20 cellular contexts compared by ENCODE assay signal in the genomic region with DNA sequence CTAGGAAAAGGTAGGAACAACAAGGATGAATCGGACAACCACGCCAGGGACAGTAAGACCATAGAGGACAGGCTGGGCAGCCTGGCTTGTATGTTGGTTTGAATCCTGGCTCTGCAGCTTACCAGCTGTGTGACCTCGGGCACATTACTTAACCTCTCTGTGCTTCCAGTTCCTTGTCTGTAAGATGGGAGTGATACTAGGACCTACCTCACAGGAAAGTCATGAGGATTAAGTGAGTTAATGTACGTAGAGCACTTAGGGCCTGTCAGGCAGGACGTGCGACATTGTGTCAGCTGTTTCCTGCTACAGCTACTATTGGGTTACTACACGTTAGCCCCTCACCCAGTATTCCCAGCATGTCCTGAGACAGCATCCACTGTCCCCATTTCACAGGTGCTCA. TPM values are rescaled to one million over a fixed set of nuclear protein-coding genes. Genes with fewer than 3 reads are reported as not detected.
DNase-seq lines count a peak whose midpoint lies in the region; ATAC-seq and TF ChIP-seq lines count a peak whose summit lies in the region.
"Had no signal": no experiment of that assay in that cellular context is flagged by ENCODE, and none has a peak within 500 bp of the region (broad histone marks: within the 10 kb centered on the region; RNA-seq: fewer than 3 reads in every experiment).

No MANE protein-coding gene starts in this region.

- TF ChIP-seq CTCF in colonic mucosa (IDR thresholded peaks at IDR 0.05) = no peak

- H3K27me3 ChIP-seq in colonic mucosa (no peaks in the 10 kb centered on the region), mucosa of rectum (ENCODE audit: control insufficient read depth in 2 of 2, insufficient read depth in 2 of 2, low read length in 2 of 2) (no peaks in the 10 kb centered on the region)
- H3K27me3 ChIP-seq: ovary, thyroid gland had no signal

- H3K36me3 ChIP-seq in colonic mucosa (peaks cover 19% of the 10 kb centered on the region), mucosa of rectum (ENCODE audit: control insufficient read depth in 2 of 2, insufficient read depth in 2 of 2, low read length in 2 of 2) (peaks cover 69 to 76% of the 10 kb centered on the region in 2 donors), urinary bladder (ENCODE audit: insufficient read depth) (peaks cover 2% of the 10 kb centered on the region)
- H3K36me3 ChIP-seq: ovary had no signal

- peak overlapping the region; percentile 69 for H3K27ac Mint-ChIP-seq in activated naive CD8-positive, alpha-beta T cell
- H3K27ac Mint-ChIP-seq in activated naive CD8-positive, alpha-beta T cell treated with anti-CD3 and anti-CD28 coated beads, Interleukin-2, amount 50 U/mL, for 24 hours = no peak overlapping the region
- H3K27ac Mint-ChIP-seq in activated CD4-positive, alpha-beta T cell treated with anti-CD3 and anti-CD28 coated beads, Interleukin-2, amount 10 ng/mL, durations not matched to agents 24 days and 14 days = no peak overlapping the region
- H3K27ac Mint-ChIP-seq: CD4-positive, alpha-beta T cell; T-helper 1 cell treated with Interleukin-12 subunit alpha and Interleukin-12 subunit beta and Interleukin-4 antibody, amounts not matched to agents 30 μg/mL and 1 μg/mL, for 36 hours had no signal

- intact Hi-C loops in colonic mucosa (cut with DNase I) = loop anchor here (5.0 kb wide), 1 partner anchor 38 kb away; no protein-coding TSS in a partner anchor
- intact Hi-C loops in activated CD4-positive, alpha-beta T cell treated with anti-CD3 and anti-CD28 coated beads, Interleukin-2, amount 10 ng/mL, durations not matched to agents 24 days and 14 days (cut with micrococcal nuclease) = no loop called here

- no peak overlapping the region for H3K9ac ChIP-seq in colonic mucosa (ENCODE audit: low read depth in 2 of 2, low read length in 2 of 2)
- H3K9ac ChIP-seq in mucosa of rectum (ENCODE audit: low read depth in 1 of 2, low read length in 2 of 2) = peak overlapping the region in 1 of 2 donors; percentile 21
- H3K9ac ChIP-seq: KMS-11 had no signal

- no peaks in the 10 kb centered on the region for H3K9me3 Mint-ChIP-seq in activated naive CD8-positive, alpha-beta T cell (ENCODE audit: low read depth)
- H3K9me3 Mint-ChIP-seq in activated naive CD8-positive, alpha-beta T cell treated with anti-CD3 and anti-CD28 coated beads, Interleukin-2, amount 50 U/mL, for 24 hours = no peaks in the 10 kb centered on the region
- H3K9me3 Mint-ChIP-seq in activated CD4-positive, alpha-beta T cell treated with anti-CD3 and anti-CD28 coated beads, Interleukin-2, amount 10 ng/mL, durations not matched to agents 24 days and 14 days = no peaks in the 10 kb centered on the region
- H3K9me3 Mint-ChIP-seq: CD4-positive, alpha-beta T cell; dendritic cell treated with granulocyte-macrophage colony-stimulating factor and Interleukin-4, amounts not matched to agents 40 ng/mL and 50 ng/mL, for 4 days; T-helper 1 cell treated with Interleukin-12 subunit alpha and Interleukin-12 subunit beta and Interleukin-4 antibody, amounts not matched to agents 30 μg/mL and 1 μg/mL, for 36 hours had no signal

- no peak for ATAC-seq in activated naive CD8-positive, alpha-beta T cell treated with anti-CD3 and anti-CD28 coated beads, Interleukin-2, amount 50 U/mL, for 24 hours
- ATAC-seq in GM21528 (IDR thresholded peaks at IDR 0.05; ENCODE audit: low FRiP score, unreplicated experiment) (no peak), HG03095 (IDR thresholded peaks at IDR 0.05; ENCODE audit: unreplicated experiment) (no peak)

- no peaks in the 10 kb centered on the region for H3K9me3 ChIP-seq in colonic mucosa
- no peaks in the 10 kb centered on the region for H3K9me3 ChIP-seq in mucosa of rectum (ENCODE audit: control insufficient read depth in 2 of 2, low read length in 2 of 2)
- H3K9me3 ChIP-seq: ovary, thyroid gland had no signal

- WGBS in urinary bladder = 93% methylated on average over 7 of the region's 7 CpGs

- peaks cover 16% of the 10 kb centered on the region for H3K4me1 ChIP-seq in colonic mucosa
- peaks cover 10 to 30% of the 10 kb centered on the region in 2 donors for H3K4me1 ChIP-seq in mucosa of rectum (ENCODE audit: control insufficient read depth in 2 of 2, insufficient read depth in 2 of 2, low read length in 2 of 2)
- no peaks in the 10 kb centered on the region for H3K4me1 ChIP-seq in urinary bladder (ENCODE audit: insufficient read depth)

- H3K27ac ChIP-seq in colonic mucosa = peak overlapping the region; percentile 9
- H3K27ac ChIP-seq in mucosa of rectum (ENCODE audit: low read depth in 2 of 2, low read length in 2 of 2) = peak overlapping the region; percentile 45 to 74
- peak overlapping the region; percentile 34 for H3K27ac ChIP-seq in urinary bladder (ENCODE audit: low read depth)
- H3K27ac ChIP-seq: KMS-11, ovary had no signal

- no peaks in the 10 kb centered on the region for H3K36me3 Mint-ChIP-seq in activated naive CD8-positive, alpha-beta T cell
- peaks cover 39% of the 10 kb centered on the region for H3K36me3 Mint-ChIP-seq in activated naive CD8-positive, alpha-beta T cell treated with anti-CD3 and anti-CD28 coated beads, Interleukin-2, amount 50 U/mL, for 24 hours (ENCODE audit: low read depth)
- H3K36me3 Mint-ChIP-seq in activated CD4-positive, alpha-beta T cell treated with anti-CD3 and anti-CD28 coated beads, Interleukin-2, amount 10 ng/mL, durations not matched to agents 24 days and 14 days (ENCODE audit: low read depth) = peaks cover 54% of the 10 kb centered on the region

- no peak for DNase-seq in activated naive CD8-positive, alpha-beta T cell treated with anti-CD3 and anti-CD28 coated beads, Interleukin-2, amount 50 U/mL, for 24 hours
- no peak for DNase-seq in colonic mucosa
- DNase-seq in activated CD4-positive, alpha-beta T cell treated with anti-CD3 and anti-CD28 coated beads, Interleukin-2, amount 10 ng/mL, durations not matched to agents 24 days and 14 days = no peak
- DNase-seq: CD4-positive, alpha-beta T cell; DMS79 treated with DMSO at 0.1 percent for 48 hours; NCI-H2171; NCI-H774; stimulated activated CD4-positive, alpha-beta T cell treated with anti-CD3 and anti-CD28 coated beads, Interleukin-4, amount 100 ng/mL, for 24 hours; stimulated activated CD8-positive, alpha-beta memory T cell treated with anti-CD3 and anti-CD28 coated beads, Interleukin-4, amount 100 ng/mL, for 48 hours; thyroid gland had no signal

- no peaks in the 10 kb centered on the region for H3K27me3 Mint-ChIP-seq in activated naive CD8-positive, alpha-beta T cell
- H3K27me3 Mint-ChIP-seq in activated naive CD8-positive, alpha-beta T cell treated with anti-CD3 and anti-CD28 coated beads, Interleukin-2, amount 50 U/mL, for 24 hours = no peaks in the 10 kb centered on the region
- H3K27me3 Mint-ChIP-seq in activated CD4-positive, alpha-beta T cell treated with anti-CD3 and anti-CD28 coated beads, Interleukin-2, amount 10 ng/mL, durations not matched to agents 24 days and 14 days = no peaks in the 10 kb centered on the region
- H3K27me3 Mint-ChIP-seq: CD4-positive, alpha-beta T cell; dendritic cell treated with granulocyte-macrophage colony-stimulating factor and Interleukin-4, amounts not matched to agents 40 ng/mL and 50 ng/mL, for 4 days had no signal

- H3K4me3 ChIP-seq in colonic mucosa (no peak overlapping the region), mucosa of rectum (ENCODE audit: low read length in 2 of 2) (no peak overlapping the region), urinary bladder (ENCODE audit: low read depth, low read length) (no peak overlapping the region)
- H3K4me3 ChIP-seq: ovary, skin epidermis, thyroid gland had no signal

- H3K4me1 Mint-ChIP-seq in activated naive CD8-positive, alpha-beta T cell (ENCODE audit: low read depth) = peaks cover 5% of the 10 kb centered on the region
- peaks cover 15% of the 10 kb centered on the region for H3K4me1 Mint-ChIP-seq in activated naive CD8-positive, alpha-beta T cell treated with anti-CD3 and anti-CD28 coated beads, Interleukin-2, amount 50 U/mL, for 24 hours
- H3K4me1 Mint-ChIP-seq in activated CD4-positive, alpha-beta T cell treated with anti-CD3 and anti-CD28 coated beads, Interleukin-2, amount 10 ng/mL, durations not matched to agents 24 days and 14 days = peaks cover 18% of the 10 kb centered on the region

- H3K4me3 Mint-ChIP-seq in activated naive CD8-positive, alpha-beta T cell = no peak overlapping the region
- H3K4me3 Mint-ChIP-seq in activated naive CD8-positive, alpha-beta T cell treated with anti-CD3 and anti-CD28 coated beads, Interleukin-2, amount 50 U/mL, for 24 hours = no peak overlapping the region
- no peak overlapping the region for H3K4me3 Mint-ChIP-seq in activated CD4-positive, alpha-beta T cell treated with anti-CD3 and anti-CD28 coated beads, Interleukin-2, amount 10 ng/mL, durations not matched to agents 24 days and 14 days
- H3K4me3 Mint-ChIP-seq: CD4-positive, alpha-beta T cell; dendritic cell treated with granulocyte-macrophage colony-stimulating factor and Interleukin-4, amounts not matched to agents 40 ng/mL and 50 ng/mL, for 4 days; T-helper 1 cell treated with Interleukin-12 subunit alpha and Interleukin-12 subunit beta and Interleukin-4 antibody, amounts not matched to agents 30 μg/mL and 1 μg/mL, for 36 hours had no signal

RNA-seq across cellular contexts. Expression of a gene that starts 32.1 kb away (rescaled TPM):
- total RNA-seq in colonic mucosa = 1 to 10 TPM; 3.9 to 6.0 TPM
- total RNA-seq in urinary bladder = 64.9 TPM
- 54.3 TPM for polyA plus RNA-seq in urinary bladder
- total RNA-seq in activated CD4-positive, alpha-beta T cell treated with anti-CD3 and anti-CD28 coated beads, Interleukin-2, amount 10 ng/mL, durations not matched to agents 24 days and 14 days = not detected in 2 replicates
- total RNA-seq: CD4-positive, alpha-beta T cell had no signal

RNA-seq across cellular contexts. Expression of a gene that starts 40.7 kb away (rescaled TPM):
- total RNA-seq in colonic mucosa = 100 to 1,000 TPM; 271 to 353 TPM
- total RNA-seq in urinary bladder = 41.8 TPM
- polyA plus RNA-seq in urinary bladder = 114 TPM
- 223 and 232 TPM in 2 replicates for total RNA-seq in activated CD4-positive, alpha-beta T cell treated with anti-CD3 and anti-CD28 coated beads, Interleukin-2, amount 10 ng/mL, durations not matched to agents 24 days and 14 days

Comparison
In these comparisons a context has a peak if more than half of its experiments do, and no peak if none do; other contexts are left out.
1. H3K27ac ChIP-seq: peak in every context shown above with its lines; median percentile 60 in mucosa of rectum; 34 in urinary bladder; 9 in colonic mucosa.